8 cellular contexts compared by ENCODE assay signal in genomic region chr19:1082165-1082927, GRCh38. TPM values are rescaled to one million over a fixed set of nuclear protein-coding genes. Genes with fewer than 3 reads are reported as not detected.
DNase-seq lines count a peak whose midpoint lies in the region; FAIRE-seq and TF ChIP-seq lines count a peak whose summit lies in the region.

No MANE protein-coding gene starts in this region.

- H3K27me3 ChIP-seq in adipocyte (replicated peaks; ENCODE audit: control insufficient read depth, insufficient read depth, low read length), result no peaks in the 10 kb centered on the region
- no peaks in the 10 kb centered on the region for H3K27me3 ChIP-seq in keratinocyte (ENCODE audit: control insufficient read depth, extremely low read depth, insufficient read depth, low read length)

- H3K27ac ChIP-seq in keratinocyte (ENCODE audit: control insufficient read depth, insufficient read depth, low read length), result peak overlapping the region; percentile 74

- H3K4me1 ChIP-seq in adipocyte (ENCODE audit: control insufficient read depth, insufficient read depth, low read length) (no peaks in the 10 kb centered on the region), keratinocyte (ENCODE audit: control insufficient read depth, extremely low read depth, insufficient read depth, low read length) (peaks cover 4% of the 10 kb centered on the region)

- peak overlapping the region; percentile 92 for H2AFZ ChIP-seq in keratinocyte (ENCODE audit: control insufficient read depth, low read length)

- H4K20me1 ChIP-seq in keratinocyte (ENCODE audit: control insufficient read depth, extremely low read depth, insufficient read depth, low read length), result no peaks in the 10 kb centered on the region

- H3K9ac ChIP-seq in adipocyte (ENCODE audit: low read length), result no peak overlapping the region
- peak overlapping the region; percentile 73 for H3K9ac ChIP-seq in keratinocyte (ENCODE audit: control insufficient read depth, extremely low read depth, insufficient read depth, low read length)

- no peaks in the 10 kb centered on the region for H3K9me1 ChIP-seq in keratinocyte (ENCODE audit: control insufficient read depth, extremely low read depth, insufficient read depth, low read length)

- H3K4me3 ChIP-seq in adipocyte (ENCODE audit: low read length) (no peak overlapping the region), keratinocyte (ENCODE audit: control insufficient read depth in 2 of 3, extremely low read depth in 1 of 3, insufficient read depth in 2 of 3, low read depth in 1 of 3, low read length in 3 of 3) (peak overlapping the region; percentile 34 to 71 (median 52))

- no peaks in the 10 kb centered on the region for H3K79me2 ChIP-seq in keratinocyte (ENCODE audit: control insufficient read depth, insufficient read depth, low read length)

- H3K36me3 ChIP-seq in adipocyte (ENCODE audit: control insufficient read depth, insufficient read depth, low read length, severe bottlenecking) (peaks cover 8% of the 10 kb centered on the region), keratinocyte (ENCODE audit: control insufficient read depth in 2 of 2, extremely low read depth in 1 of 2, insufficient read depth in 2 of 2, low read length in 2 of 2) (peaks cover 4 to 7% of the 10 kb centered on the region in 2 experiments)

- peak; percentile 85 for FAIRE-seq in keratinocyte (lab: Jason Lieb, UNC)

- TF ChIP-seq CTCF in keratinocyte (optimal IDR thresholded peaks at IDR 0.05 in 1 of 3, IDR thresholded peaks at IDR 0.05 in 1 of 3, conservative IDR thresholded peaks at IDR 0.05 in 1 of 3; ENCODE audit: extremely low read depth in 1 of 3, insufficient read depth in 2 of 3, low read length in 3 of 3), result no peak

- no peaks in the 10 kb centered on the region for H3K9me3 ChIP-seq in adipocyte (ENCODE audit: control insufficient read depth, low read length)
- no peaks in the 10 kb centered on the region for H3K9me3 ChIP-seq in keratinocyte (ENCODE audit: control insufficient read depth, low read depth, low read length)

- DNase-seq in COLO668 (lab: John Stamatoyannopoulos, UW; ENCODE audit: unreplicated experiment) (peak; percentile 97), MV-4-11 (lab: John Stamatoyannopoulos, UW) (peak; percentile 53), SW480 (ENCODE audit: low spot score) (peak; percentile 79), adipocyte (ENCODE audit: low read depth) (peak; percentile 54), keratinocyte (ENCODE audit: low read depth, low spot score) (peak; percentile 89), AG08395 (ENCODE audit: low spot score) (no peak), SW 1271 (lab: John Stamatoyannopoulos, UW) (no peak)
- peak; percentile 58 to 76 (median 61) for DNase-seq in stimulated activated CD4-positive, alpha-beta T cell treated with anti-CD3 and anti-CD28 coated beads, TNF-alpha, amount 100 ng/mL, for 1 hour (ENCODE audit: low read depth in 3 of 3, low spot score in 1 of 3)

- H3K4me2 ChIP-seq in keratinocyte (ENCODE audit: control insufficient read depth, extremely low read depth, insufficient read depth, low read depth, low read length), result peak overlapping the region; percentile 77

- dilution Hi-C loops in keratinocyte (cut with MboI; ENCODE audit: extremely low pct_ligation_motif_present, low sequenced_read_pairs), result no loop called here

RNA-seq across cellular contexts. Expression of gene POLR2E, which starts 12.8 kb away (rescaled TPM):
- polyA plus RNA-seq in keratinocyte, result 178 to 229 TPM (median 200 TPM) in 3 replicates
- polyA plus RNA-seq in keratinocyte (2011; ENCODE audit: low read depth), result 36.7 TPM
- 91.1 and 188 TPM in 2 replicates for polyA plus RNA-seq in keratinocyte (2011; cell fraction: cytosol; rRNA removed)
- 67.8 and 76.3 TPM in 2 replicates for polyA plus RNA-seq in keratinocyte (2011; cell fraction: nucleus; rRNA removed)
- polyA plus RNA-seq in keratinocyte (2012; ENCODE audit: low replicate concordance), result 121 and 290 TPM in 2 replicates
- polyA minus RNA-seq in keratinocyte, result 137 to 213 TPM (median 150 TPM) in 3 replicates
- 236 TPM for polyA minus RNA-seq in keratinocyte (2011; cell fraction: cytosol; rRNA and poly(A)+ RNA removed)
- polyA minus RNA-seq in keratinocyte (2011; cell fraction: nucleus; rRNA and poly(A)+ RNA removed), result 34.9 and 42.6 TPM in 2 replicates

RNA-seq across cellular contexts. Expression of gene ARHGAP45, which starts 15.4 kb away (rescaled TPM):
- polyA plus RNA-seq in keratinocyte, result 0.56 to 1.3 TPM (median 1.1 TPM) in 3 replicates
- polyA plus RNA-seq in keratinocyte (2011; ENCODE audit: low read depth), result 0.85 TPM
- 0.33 and 1.3 TPM in 2 replicates for polyA plus RNA-seq in keratinocyte (2011; cell fraction: cytosol; rRNA removed)
- polyA plus RNA-seq in keratinocyte (2011; cell fraction: nucleus; rRNA removed), result 1.5 and 2.9 TPM in 2 replicates
- 3.3 and 7.0 TPM in 2 replicates for polyA plus RNA-seq in keratinocyte (2012; ENCODE audit: low replicate concordance)
- polyA minus RNA-seq in keratinocyte, result 0.51 to 3.4 TPM (median 1.3 TPM) in 3 replicates
- 6.5 TPM for polyA minus RNA-seq in keratinocyte (2011; cell fraction: cytosol; rRNA and poly(A)+ RNA removed)
- polyA minus RNA-seq in keratinocyte (2011; cell fraction: nucleus; rRNA and poly(A)+ RNA removed), result 1.4 and 3.4 TPM in 2 replicates

RNA-seq across cellular contexts. Expression of gene GPX4, which starts 21.4 kb away (rescaled TPM):
- polyA plus RNA-seq in keratinocyte, result 193 to 279 TPM (median 243 TPM) in 3 replicates
- polyA plus RNA-seq in keratinocyte (2011; ENCODE audit: low read depth), result 60.6 TPM
- polyA plus RNA-seq in keratinocyte (2011; cell fraction: cytosol; rRNA removed), result 222 and 463 TPM in 2 replicates
- 106 and 126 TPM in 2 replicates for polyA plus RNA-seq in keratinocyte (2011; cell fraction: nucleus; rRNA removed)
- 311 and 442 TPM in 2 replicates for polyA plus RNA-seq in keratinocyte (2012; ENCODE audit: low replicate concordance)
- polyA minus RNA-seq in keratinocyte, result 86.1 to 197 TPM (median 110 TPM) in 3 replicates
- polyA minus RNA-seq in keratinocyte (2011; cell fraction: cytosol; rRNA and poly(A)+ RNA removed), result 240 TPM
- polyA minus RNA-seq in keratinocyte (2011; cell fraction: nucleus; rRNA and poly(A)+ RNA removed), result 33.0 and 50.3 TPM in 2 replicates

RNA-seq across cellular contexts. Expression of gene ABCA7, which starts 42.4 kb away (rescaled TPM):
- polyA plus RNA-seq in keratinocyte, result 7.4 to 11.0 TPM (median 7.9 TPM) in 3 replicates
- 19.5 TPM for polyA plus RNA-seq in keratinocyte (2011; ENCODE audit: low read depth)
- polyA plus RNA-seq in keratinocyte (2011; cell fraction: cytosol; rRNA removed), result 2.5 and 4.0 TPM in 2 replicates
- 52.2 and 76.0 TPM in 2 replicates for polyA plus RNA-seq in keratinocyte (2011; cell fraction: nucleus; rRNA removed)
- 24.8 and 30.3 TPM in 2 replicates for polyA plus RNA-seq in keratinocyte (2012; ENCODE audit: low replicate concordance)
- polyA minus RNA-seq in keratinocyte, result 15.3 to 35.6 TPM (median 15.8 TPM) in 3 replicates
- 27.8 TPM for polyA minus RNA-seq in keratinocyte (2011; cell fraction: cytosol; rRNA and poly(A)+ RNA removed)
- 58.4 and 58.8 TPM in 2 replicates for polyA minus RNA-seq in keratinocyte (2011; cell fraction: nucleus; rRNA and poly(A)+ RNA removed)

RNA-seq across cellular contexts. Expression of gene CNN2, which starts 55.9 kb away (rescaled TPM):
- 105 to 495 TPM (median 136 TPM) in 3 replicates for polyA plus RNA-seq in keratinocyte
- polyA plus RNA-seq in keratinocyte (2011; ENCODE audit: low read depth), result 186 TPM
- polyA plus RNA-seq in keratinocyte (2011; cell fraction: cytosol; rRNA removed), result 254 and 453 TPM in 2 replicates
- 183 and 199 TPM in 2 replicates for polyA plus RNA-seq in keratinocyte (2011; cell fraction: nucleus; rRNA removed)
- polyA plus RNA-seq in keratinocyte (2012; ENCODE audit: low replicate concordance), result 103 and 434 TPM in 2 replicates
- 315 to 953 TPM (median 352 TPM) in 3 replicates for polyA minus RNA-seq in keratinocyte
- 700 TPM for polyA minus RNA-seq in keratinocyte (2011; cell fraction: cytosol; rRNA and poly(A)+ RNA removed)
- polyA minus RNA-seq in keratinocyte (2011; cell fraction: nucleus; rRNA and poly(A)+ RNA removed), result 110 and 152 TPM in 2 replicates

Comparison
In these comparisons a context has a peak if more than half of its experiments do, and no peak if none do; other contexts are left out.
1. DNase-seq: peak in COLO668 (single experiment), MV-4-11 (single experiment), SW480 (single experiment), adipocyte (single experiment), keratinocyte (single experiment) and stimulated activated CD4-positive, alpha-beta T cell treated with anti-CD3 and anti-CD28 coated beads, TNF-alpha, amount 100 ng/mL, for 1 hour (3 of 3); none in AG08395 (single experiment) and SW 1271 (0 of 2).